19 cellular contexts compared by ENCODE assay signal in genomic region chr9:13719410-13719809, GRCh38.
A peak's percentile ranks its signal among the peaks of the same experiment; 100 is the strongest.
DNase-seq lines count a peak whose midpoint lies in the region; ATAC-seq, FAIRE-seq and TF ChIP-seq lines count a peak whose summit lies in the region.
"Had no signal": no experiment of that assay in that cellular context is flagged by ENCODE, and none has a peak within 500 bp of the region (broad histone marks: within the 10 kb centered on the region; RNA-seq: fewer than 3 reads in every experiment).

No MANE protein-coding gene starts in this region.

- H4K20me1 ChIP-seq in H1 (replicated peaks in 1 of 2; ENCODE audit: control insufficient read depth in 1 of 2, insufficient read depth in 2 of 2, low read length in 2 of 2) (no peaks in the 10 kb centered on the region), neural progenitor cell (ENCODE audit: low read depth) (no peaks in the 10 kb centered on the region)
- H4K20me1 ChIP-seq: BLaER1 had no signal

- H3K4me2 ChIP-seq in H1 (ENCODE audit: insufficient read depth in 1 of 2, low read depth in 2 of 2, low read length in 2 of 2) (no peak overlapping the region), neural progenitor cell (no peak overlapping the region)
- H3K4me2 ChIP-seq: BLaER1 had no signal

- no peaks in the 10 kb centered on the region for H3K27me3 ChIP-seq in H1 (replicated peaks in 1 of 4; ENCODE audit: control insufficient read depth in 3 of 4, extremely low read depth in 1 of 4, insufficient read depth in 3 of 4, low read length in 3 of 4)
- H3K27me3 ChIP-seq in neural progenitor cell: no peaks in the 10 kb centered on the region
- no peaks in the 10 kb centered on the region for H3K27me3 ChIP-seq in upper lobe of left lung
- no peaks in the 10 kb centered on the region for H3K27me3 ChIP-seq in upper lobe of right lung
- H3K27me3 ChIP-seq: BLaER1, gastroesophageal sphincter, sigmoid colon, testis had no signal

- no peak overlapping the region for H4K5ac ChIP-seq in H1 (ENCODE audit: insufficient read length, low read depth, low read length)

- H3K4ac ChIP-seq in H1 (replicated peaks; ENCODE audit: insufficient read length, low read depth, low read length): no peak overlapping the region

- H3K27me3 Mint-ChIP-seq in HFFc6 (ENCODE audit: insufficient read depth) (no peaks in the 10 kb centered on the region), neural progenitor cell (ENCODE audit: insufficient read depth, low read depth) (no peaks in the 10 kb centered on the region)

- H3K23ac ChIP-seq in H1 (ENCODE audit: insufficient read length): no peak overlapping the region

- H3K4me1 Mint-ChIP-seq in HFFc6 (ENCODE audit: low read depth) (peaks cover 67% of the 10 kb centered on the region), neural progenitor cell (peaks cover 32% of the 10 kb centered on the region)

- H3K9me3 Mint-ChIP-seq in HFFc6 (peaks cover 15% of the 10 kb centered on the region; the same call in 1 of the 2 replicates), neural progenitor cell (peaks cover 15% of the 10 kb centered on the region)

- no peak for FAIRE-seq in H1 (lab: Jason Lieb, UNC)

- H3K79me1 ChIP-seq in H1 (ENCODE audit: low read depth, low read length): no peaks in the 10 kb centered on the region

- H3K36me3 Mint-ChIP-seq in HFFc6 (ENCODE audit: low read depth) (no peaks in the 10 kb centered on the region), neural progenitor cell (no peaks in the 10 kb centered on the region)

- no peak overlapping the region for H3K9ac ChIP-seq in H1 (replicated peaks in 1 of 4; ENCODE audit: extremely low read depth in 1 of 4, low read depth in 3 of 4, low read length in 3 of 4)
- no peak overlapping the region for H3K9ac ChIP-seq in neural progenitor cell
- H3K9ac ChIP-seq: BLaER1 had no signal

- 94% methylated on average over 1 of the region's 1 CpG; no CpG with 5 or more reads in 1 of the 2 experiments for WGBS in H1 (ENCODE audit: extremely low coverage in 1 of 2, insufficient coverage in 1 of 2, insufficient read length in 1 of 2, insufficient replicate concordance in 2 of 2, low coverage in 1 of 2, low lambda C conversion rate in 2 of 2, missing lambda C conversion rate in 1 of 2), 2 experiments
- WGBS in upper lobe of left lung, 2 donors: 50 to 67% methylated on average over 1 of the region's 1 CpG

- no peaks in the 10 kb centered on the region for H3K79me2 ChIP-seq in H1 (ENCODE audit: control insufficient read depth in 1 of 2, insufficient read depth in 2 of 2, low read length in 2 of 2)
- no peaks in the 10 kb centered on the region for H3K79me2 ChIP-seq in neural progenitor cell (ENCODE audit: low read depth)

- H3K9me3 ChIP-seq in H1 (ENCODE audit: insufficient read depth in 2 of 2, low read depth in 1 of 2, low read length in 1 of 2) (no peaks in the 10 kb centered on the region), neural progenitor cell (ENCODE audit: low read depth) (no peaks in the 10 kb centered on the region), upper lobe of left lung (no peaks in the 10 kb centered on the region), upper lobe of right lung (no peaks in the 10 kb centered on the region)
- H3K9me3 ChIP-seq: BLaER1, gastroesophageal sphincter, sigmoid colon, testis had no signal

- no peak overlapping the region for H4K91ac ChIP-seq in H1 (replicated peaks; ENCODE audit: insufficient read length, low read length)

- H3K4me3 Mint-ChIP-seq in HFFc6 (peak overlapping the region; percentile 44; the same call in 1 of the 2 replicates), neural progenitor cell (no peak overlapping the region)

- ATAC-seq in upper lobe of left lung (ENCODE audit: low FRiP score in 2 of 2) (no peak), upper lobe of right lung (no peak)
- ATAC-seq: gastroesophageal sphincter had no signal

- no peak overlapping the region for H3K18ac ChIP-seq in H1 (ENCODE audit: extremely low read depth, low read length)

- POLR2A ChIA-PET in H1 (lab: Charles Lee; ENCODE audit: partially characterized antibody): no interaction called here

- TF ChIP-seq CTCF in HFFc6 (IDR thresholded peaks at IDR 0.05): no peak
- no peak for TF ChIP-seq CTCF in H1 (IDR thresholded peaks at IDR 0.05; ENCODE audit: control extremely low read depth in 1 of 3, insufficient read depth in 1 of 3, low read depth in 1 of 3, low read length in 3 of 3)
- TF ChIP-seq CTCF in neural progenitor cell (IDR thresholded peaks at IDR 0.05): no peak
- no peak for TF ChIP-seq CTCF in upper lobe of left lung (IDR thresholded peaks at IDR 0.05)
- no peak for TF ChIP-seq CTCF in upper lobe of right lung (IDR thresholded peaks at IDR 0.05)

- no peak for TF ChIP-seq POLR2A in H1 (IDR thresholded peaks at IDR 0.05; ENCODE audit: control extremely low read depth in 1 of 2, low read depth in 2 of 2, low read length in 2 of 2)
- TF ChIP-seq POLR2A in upper lobe of left lung (IDR thresholded peaks at IDR 0.05): no peak

- peak overlapping the region; percentile 62; the same call in 1 of the 2 replicates for H3K27ac Mint-ChIP-seq in HFFc6
- no peak overlapping the region for H3K27ac Mint-ChIP-seq in neural progenitor cell

- no peak overlapping the region for H2BK12ac ChIP-seq in H1 (ENCODE audit: low read depth, low read length)

- H3K27ac ChIP-seq in H1 (ENCODE audit: low read depth, low read length) (no peak overlapping the region), neural progenitor cell (no peak overlapping the region), upper lobe of left lung (no peak overlapping the region), upper lobe of right lung (no peak overlapping the region)
- H3K27ac ChIP-seq: BLaER1, gastroesophageal sphincter, sigmoid colon, testis had no signal

- no peak overlapping the region for H4K8ac ChIP-seq in H1 (ENCODE audit: extremely low read depth, insufficient read depth, low read length)

- H2BK20ac ChIP-seq in H1 (ENCODE audit: low read length): no peak overlapping the region

- TF ChIP-seq EP300 in H1 (IDR thresholded peaks at IDR 0.05; ENCODE audit: borderline replicate concordance in 1 of 2, low read depth in 2 of 2, low read length in 2 of 2) (no peak), upper lobe of left lung (IDR thresholded peaks at IDR 0.05) (no peak)

- H2BK5ac ChIP-seq in H1 (ENCODE audit: low read depth, low read length): no peak overlapping the region

- no peak for TF ChIP-seq RAD21 in H1 (IDR thresholded peaks at IDR 0.05 in 1 of 2, conservative IDR thresholded peaks at IDR 0.05 in 1 of 2; ENCODE audit: low read depth in 2 of 2, low read length in 2 of 2)

- H3K4me1 ChIP-seq in H1 (replicated peaks in 1 of 4; ENCODE audit: control insufficient read depth in 3 of 4, insufficient read depth in 4 of 4, low read length in 3 of 4) (peaks cover 0 to 9% (median 4%) of the 10 kb centered on the region in 4 experiments; a peak in 3 of 7 replicates), neural progenitor cell (no peaks in the 10 kb centered on the region), upper lobe of left lung (no peaks in the 10 kb centered on the region), upper lobe of right lung (no peaks in the 10 kb centered on the region)

- no peaks in the 10 kb centered on the region for H3K36me3 ChIP-seq in H1 (ENCODE audit: control insufficient read depth in 2 of 4, insufficient read depth in 4 of 4, low read length in 3 of 4)
- no peaks in the 10 kb centered on the region for H3K36me3 ChIP-seq in neural progenitor cell
- no peaks in the 10 kb centered on the region for H3K36me3 ChIP-seq in upper lobe of left lung
- H3K36me3 ChIP-seq in upper lobe of right lung: no peaks in the 10 kb centered on the region
- H3K36me3 ChIP-seq: BLaER1, gastroesophageal sphincter, sigmoid colon had no signal

- H2AFZ ChIP-seq in H1 (ENCODE audit: low read length) (no peak overlapping the region), neural progenitor cell (replicated peaks) (peak overlapping the region; percentile 18)

- no peak for DNase-seq in HFFc6
- peak; percentile 25 for DNase-seq in RPMI7951 (ENCODE audit: low read depth)
- no peak for DNase-seq in H1 (ENCODE audit: low read depth in 1 of 2, low spot score in 2 of 2)
- DNase-seq in neural progenitor cell (ENCODE audit: low spot score): no peak
- no peak for DNase-seq in C1 segment of cervical spinal cord (lab: John Stamatoyannopoulos, UW)
- DNase-seq in upper lobe of left lung: no peak
- no peak for DNase-seq in upper lobe of right lung
- no peak for DNase-seq in NK-92 (lab: John Stamatoyannopoulos, UW; ENCODE audit: unreplicated experiment)
- DNase-seq: activated CD4-positive, alpha-beta T cell treated with anti-CD3 and anti-CD28 coated beads for 1 hour; activated naive CD4-positive, alpha-beta T cell; effector memory CD4-positive, alpha-beta T cell; NCI-H187 treated with DMSO at 0.1 percent for 48 hours; NCI-H524; sigmoid colon; stimulated activated CD4-positive, alpha-beta T cell treated with anti-CD3 and anti-CD28 coated beads, Interleukin-2, amount 100 ng/mL, for 48 hours; T-helper 2 cell; testis had no signal

- CTCF ChIA-PET in H1 (lab: Charles Lee; ENCODE audit: partially characterized antibody): interaction anchor here (0.8 to 1.2 kb wide), 2 partner anchors 291 to 292 kb away, joined by 3 read pairs; no protein-coding TSS in a partner anchor

- H3K23me2 ChIP-seq in H1 (ENCODE audit: low read depth, low read length): no peaks in the 10 kb centered on the region

- H3K4me3 ChIP-seq in H1 (ENCODE audit: extremely low read depth in 1 of 4, insufficient read depth in 2 of 4, low read depth in 3 of 4, low read length in 4 of 4) (no peak overlapping the region), neural progenitor cell (no peak overlapping the region), upper lobe of left lung (no peak overlapping the region), upper lobe of right lung (no peak overlapping the region)
- H3K4me3 ChIP-seq: BLaER1, gastroesophageal sphincter, sigmoid colon, testis had no signal

- no peak overlapping the region for H2AK5ac ChIP-seq in H1 (ENCODE audit: low read depth, low read length)

- 0 out of 2 replicates have a peak overlapping the region, but pooled peaks have one; percentile 16 for H2BK15ac ChIP-seq in H1 (ENCODE audit: low read length)

- intact Hi-C loops in upper lobe of right lung (cut with DNase I): no loop called here

- H3F3A ChIP-seq in neural progenitor cell (ENCODE audit: low read depth): no peaks in the 10 kb centered on the region

- H2BK120ac ChIP-seq in H1 (replicated peaks; ENCODE audit: low read depth, low read length): no peak overlapping the region

- H3K56ac ChIP-seq in H1 (replicated peaks; ENCODE audit: insufficient read length, low read depth, low read length): no peak overlapping the region

- H3K14ac ChIP-seq in H1 (ENCODE audit: insufficient read length): no peak overlapping the region

TF ChIP-seq in H1, 55 proteins besides CTCF, POLR2A, EP300 and RAD21:
- TF ChIP-seq EZH2 (IDR thresholded peaks at IDR 0.05; ENCODE audit: low read depth, low read length, severe bottlenecking): no peak
- TF ChIP-seq SRF (IDR thresholded peaks at IDR 0.05; ENCODE audit: low read depth, low read length): no peak
- TF ChIP-seq CBX8 (IDR thresholded peaks at IDR 0.05; ENCODE audit: borderline replicate concordance, low read depth, low read length): no peak
- TF ChIP-seq SIRT6 (IDR thresholded peaks at IDR 0.05; ENCODE audit: low read length): no peak
